ENCODE assay signal across 11 cellular contexts in the genomic region with DNA sequence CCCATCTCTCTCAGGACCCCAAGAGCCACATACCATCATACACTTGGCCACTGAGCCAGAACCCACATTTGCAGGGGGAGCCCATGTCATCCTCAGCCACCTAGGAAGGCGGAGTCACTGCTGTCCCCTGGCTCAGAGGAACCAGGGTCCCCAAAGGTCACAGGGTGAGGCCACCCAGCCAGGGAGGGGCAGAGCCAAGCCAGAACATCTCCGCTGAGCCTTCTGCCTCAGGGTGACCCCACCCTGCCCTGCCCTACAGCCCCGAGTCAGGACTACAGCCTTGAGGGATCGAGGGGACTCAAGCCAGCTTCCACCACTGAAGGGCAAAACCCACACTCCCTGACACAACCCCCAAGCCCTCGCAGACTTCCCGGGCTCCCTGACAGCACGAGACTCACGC. TPM values are rescaled to one million over a fixed set of nuclear protein-coding genes. Genes with fewer than 3 reads are reported as not detected.
DNase-seq lines count a peak whose midpoint lies in the region; ATAC-seq and TF ChIP-seq lines count a peak whose summit lies in the region.
"Had no signal": no experiment of that assay in that cellular context is flagged by ENCODE, and none has a peak within 500 bp of the region (broad histone marks: within the 10 kb centered on the region; RNA-seq: fewer than 3 reads in every experiment).

No MANE protein-coding gene starts in this region.

- CTCF ChIA-PET in OCI-LY7 (lab: Charles Lee; ENCODE audit: unreplicated experiment), result interaction anchor here (0.6 kb wide), 2 partner anchors 42 to 104 kb away, joined by 3 read pairs; no protein-coding TSS in a partner anchor

- peaks cover 71 to 99% (median 98%) of the 10 kb centered on the region in 10 experiments for H3K4me1 ChIP-seq in BLaER1 treated with 17β-estradiol and CSF1 and Interleukin-3, amounts not matched to agents 10 nM and 100 nM
- peaks cover 28% of the 10 kb centered on the region for H3K4me1 ChIP-seq in OCI-LY7 (ENCODE audit: insufficient read depth, low read length, poor library complexity, severe bottlenecking)

- no TSS peak for BruUV-seq in OCI-LY7 (replicated peaks; lab: Mats Ljungman, UMichigan)

- H3K9me2 ChIP-seq in OCI-LY7 (ENCODE audit: insufficient read depth, low read length), result no peaks in the 10 kb centered on the region

- peak overlapping the region; percentile 16 to 72 (median 55); a peak in 18 of 22 replicates for H3K9ac ChIP-seq in BLaER1 treated with 17β-estradiol and CSF1 and Interleukin-3, amounts not matched to agents 10 nM and 100 nM

- H3K27ac ChIP-seq in BLaER1 treated with 17β-estradiol and CSF1 and Interleukin-3, amounts not matched to agents 10 nM and 100 nM, result peak overlapping the region in 8 of 11 experiments; percentile 37 to 96 (median 54); a peak in 15 of 22 replicates
- no peak overlapping the region for H3K27ac ChIP-seq in OCI-LY7 (ENCODE audit: low read depth, low read length, poor library complexity, severe bottlenecking)

- TF ChIP-seq CTCF in OCI-LY7 (conservative IDR thresholded peaks at IDR 0.05; ENCODE audit: low read length) (no peak), retinal pigment epithelial cell (conservative IDR thresholded peaks at IDR 0.05; ENCODE audit: low read depth, low read length) (no peak)

- H3K4me1 Mint-ChIP-seq in effector memory CD8-positive, alpha-beta T cell (ENCODE audit: low read depth in 2 of 2), result peaks cover 35 to 37% of the 10 kb centered on the region in 2 donors
- peaks cover 10 to 41% (median 37%) of the 10 kb centered on the region in 4 donors for H3K4me1 Mint-ChIP-seq in naive thymus-derived CD8-positive, alpha-beta T cell

- peak overlapping the region in 5 of 10 experiments; percentile 3 to 35 (median 26); a peak in 5 of 20 replicates for H3K4me3 ChIP-seq in BLaER1 treated with 17β-estradiol and CSF1 and Interleukin-3, amounts not matched to agents 10 nM and 100 nM
- no peak overlapping the region for H3K4me3 ChIP-seq in OCI-LY7 (ENCODE audit: low read depth, low read length, poor library complexity, severe bottlenecking)
- peak overlapping the region; percentile 12 for H3K4me3 ChIP-seq in retinal pigment epithelial cell (ENCODE audit: low read length)
- H3K4me3 ChIP-seq: HAP-1 had no signal

- no peaks in the 10 kb centered on the region for H3K9me3 Mint-ChIP-seq in effector memory CD8-positive, alpha-beta T cell
- no peaks in the 10 kb centered on the region for H3K9me3 Mint-ChIP-seq in naive thymus-derived CD8-positive, alpha-beta T cell

- POLR2A ChIA-PET in OCI-LY7 (lab: Charles Lee), result no interaction called here
- POLR2A ChIA-PET in naive thymus-derived CD8-positive, alpha-beta T cell (lab: Charles Lee), result interaction anchor here (1.2 to 6.2 kb wide), 2 partner anchors 15 to 22 kb away, joined by 3 to 51 read pairs; partner anchors contain the start of gene PIEZO1

- DNase-seq in OCI-LY7 (ENCODE audit: low spot score) (no peak), retinal pigment epithelial cell (ENCODE audit: low read depth) (no peak), NCI-H446 (lab: John Stamatoyannopoulos, UW) (no peak), SKM-1 treated with dmso at 0.1 percent for 144 hours (lab: John Stamatoyannopoulos, UW; ENCODE audit: unreplicated experiment) (no peak), dermis blood vessel endothelial cell (no peak)
- DNase-seq in effector memory CD8-positive, alpha-beta T cell, result no peak
- DNase-seq in naive thymus-derived CD8-positive, alpha-beta T cell, result no peak
- DNase-seq: activated effector memory CD4-positive, alpha-beta T cell treated with Interleukin-2 at 50 U/mL for 16 hours; NCI-H2081 treated with DMSO at 0.1 percent for 48 hours had no signal

- H3K79me2 ChIP-seq in OCI-LY7 (ENCODE audit: insufficient read depth, low read depth, low read length), result no peaks in the 10 kb centered on the region

- H4K20me1 ChIP-seq in BLaER1 treated with 17β-estradiol and CSF1 and Interleukin-3, amounts not matched to agents 10 nM and 100 nM, result peaks cover 97 to 100% (median 100%) of the 10 kb centered on the region in 11 experiments
- H4K20me1 ChIP-seq in OCI-LY7 (ENCODE audit: insufficient read depth, low read length), result peaks cover 9% of the 10 kb centered on the region; the same call in 1 of the 2 replicates

- H3K9me3 ChIP-seq in BLaER1 treated with 17β-estradiol and CSF1 and Interleukin-3, amounts not matched to agents 10 nM and 100 nM (replicated peaks in 1 of 11), result no peaks in the 10 kb centered on the region
- H3K9me3 ChIP-seq in OCI-LY7 (ENCODE audit: low read length), result no peaks in the 10 kb centered on the region
- H3K9me3 ChIP-seq: HAP-1 had no signal

- intact Hi-C loops in OCI-LY7 (cut with micrococcal nuclease; ENCODE audit: unreplicated experiment), result no loop called here

- H2AFZ ChIP-seq in OCI-LY7 (ENCODE audit: low read length), result no peak overlapping the region

- H3K4me3 Mint-ChIP-seq in effector memory CD8-positive, alpha-beta T cell, result peak overlapping the region; percentile 4 to 50
- H3K4me3 Mint-ChIP-seq in naive thymus-derived CD8-positive, alpha-beta T cell, result peak overlapping the region in 2 of 10 donors; percentile 19 to 29

- peaks cover 6 to 39% (median 27%) of the 10 kb centered on the region in 11 experiments; a peak in 20 of 22 replicates for H3K36me3 ChIP-seq in BLaER1 treated with 17β-estradiol and CSF1 and Interleukin-3, amounts not matched to agents 10 nM and 100 nM
- peaks cover 6% of the 10 kb centered on the region; the same call in 1 of the 2 replicates for H3K36me3 ChIP-seq in OCI-LY7 (ENCODE audit: insufficient read depth, low read length)

- H3K36me3 Mint-ChIP-seq in effector memory CD8-positive, alpha-beta T cell (ENCODE audit: insufficient read depth), result peaks cover 10% of the 10 kb centered on the region
- H3K36me3 Mint-ChIP-seq in naive thymus-derived CD8-positive, alpha-beta T cell, result peaks cover 0 to 3% (median 0%) of the 10 kb centered on the region in 3 donors

- H3K27ac Mint-ChIP-seq in effector memory CD8-positive, alpha-beta T cell, result peak overlapping the region; percentile 89 to 93
- H3K27ac Mint-ChIP-seq in naive thymus-derived CD8-positive, alpha-beta T cell, result peak overlapping the region in 2 of 10 donors; percentile 24 to 38

- no peaks in the 10 kb centered on the region for H3K27me3 Mint-ChIP-seq in effector memory CD8-positive, alpha-beta T cell
- no peaks in the 10 kb centered on the region for H3K27me3 Mint-ChIP-seq in naive thymus-derived CD8-positive, alpha-beta T cell

- H3K27me3 ChIP-seq in BLaER1 treated with 17β-estradiol and CSF1 and Interleukin-3, amounts not matched to agents 10 nM and 100 nM, result no peaks in the 10 kb centered on the region

- no peak for ATAC-seq in effector memory CD8-positive, alpha-beta T cell (replicated peaks)
- ATAC-seq in naive thymus-derived CD8-positive, alpha-beta T cell, result no peak

- peak overlapping the region; percentile 89 to 100 (median 98) for H3K4me2 ChIP-seq in BLaER1 treated with 17β-estradiol and CSF1 and Interleukin-3, amounts not matched to agents 10 nM and 100 nM
- peak overlapping the region; percentile 35; the same call in 1 of the 2 replicates for H3K4me2 ChIP-seq in OCI-LY7 (ENCODE audit: low read length)

RNA-seq across cellular contexts. Expression of gene PIEZO1, which starts 17.5 kb away (rescaled TPM):
- 123 and 144 TPM in 2 replicates for total RNA-seq in OCI-LY7 (2014; rRNA removed; shearing (Covaris generic))
- total RNA-seq in OCI-LY7 (2022) (154 and 157 TPM in 2 replicates), dermis blood vessel endothelial cell (354 and 766 TPM in 2 replicates)
- 10 to 100 TPM; 90.0 to 94.5 TPM for total RNA-seq in naive thymus-derived CD8-positive, alpha-beta T cell
- polyA plus RNA-seq in naive thymus-derived CD8-positive, alpha-beta T cell, result 1 to 10 TPM; 2.4 to 8.4 (median 5.7) TPM

RNA-seq across cellular contexts. Expression of gene CDT1, which starts 36.0 kb away (rescaled TPM):
- 82.7 and 90.2 TPM in 2 replicates for total RNA-seq in OCI-LY7 (2014; rRNA removed; shearing (Covaris generic))
- total RNA-seq in OCI-LY7 (2022) (108 and 150 TPM in 2 replicates), dermis blood vessel endothelial cell (5.8 and 22.2 TPM in 2 replicates)
- under 1 TPM in 1 of 2 experiments, not detected in 1; 0.74 TPM for total RNA-seq in naive thymus-derived CD8-positive, alpha-beta T cell
- under 1 TPM; 0.13 to 0.46 (median 0.26) TPM for polyA plus RNA-seq in naive thymus-derived CD8-positive, alpha-beta T cell

RNA-seq across cellular contexts. Expression of gene APRT, which starts 44.2 kb away (rescaled TPM):
- 168 and 216 TPM in 2 replicates for total RNA-seq in OCI-LY7 (2014; rRNA removed; shearing (Covaris generic))
- total RNA-seq in OCI-LY7 (2022) (118 and 151 TPM in 2 replicates), dermis blood vessel endothelial cell (100 and 138 TPM in 2 replicates)
- 100 to 1,000 TPM; 174 to 183 TPM for total RNA-seq in naive thymus-derived CD8-positive, alpha-beta T cell
- polyA plus RNA-seq in naive thymus-derived CD8-positive, alpha-beta T cell, result 100 to 1,000 TPM; 428 to 492 (median 431) TPM
